In the genomic region with DNA sequence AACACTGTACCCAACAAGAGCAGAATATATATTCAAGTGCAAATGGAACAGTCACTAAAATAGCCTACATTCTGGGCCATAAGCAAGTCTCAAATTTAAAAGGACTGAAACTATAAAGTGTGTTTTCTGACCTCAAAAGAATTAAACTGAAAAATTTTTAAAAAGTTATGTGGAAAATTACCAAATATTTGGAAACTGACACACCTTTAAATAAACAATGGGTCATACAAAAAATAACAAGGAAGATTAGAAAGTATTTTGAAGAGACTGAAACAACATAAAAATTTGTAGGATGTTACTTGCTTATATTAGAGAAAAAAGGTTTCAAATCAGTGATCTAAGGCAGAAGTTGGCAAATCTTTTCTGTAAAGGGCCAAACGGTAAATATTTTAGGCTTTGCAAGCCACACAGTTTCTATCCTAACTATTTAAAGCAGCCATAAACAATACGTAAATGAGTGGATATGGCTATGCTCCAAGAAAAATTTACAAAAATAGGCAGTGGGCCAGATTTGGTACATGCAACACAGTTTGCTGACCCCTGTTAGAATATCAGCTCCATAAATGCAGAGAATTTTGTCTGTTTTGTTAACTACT, we compare ENCODE assay signal across 15 cellular contexts.
DNase-seq lines count a peak whose midpoint lies in the region; ATAC-seq and TF ChIP-seq lines count a peak whose summit lies in the region.
"Had no signal": no experiment of that assay in that cellular context is flagged by ENCODE, and none has a peak within 500 bp of the region (broad histone marks: within the 10 kb centered on the region; RNA-seq: fewer than 3 reads in every experiment).

No MANE protein-coding gene starts in this region.

- ATAC-seq in GM19035 (IDR thresholded peaks at IDR 0.05; ENCODE audit: unreplicated experiment), result no peak

- H3K4me1 ChIP-seq in OCI-LY7 (ENCODE audit: insufficient read depth, low read length, poor library complexity, severe bottlenecking) (no peaks in the 10 kb centered on the region), sigmoid colon (peaks cover 0 to 50% (median 33%) of the 10 kb centered on the region in 4 donors)

- H3K4me2 ChIP-seq in OCI-LY7 (ENCODE audit: low read length), result no peak overlapping the region

- H4K20me1 ChIP-seq in OCI-LY7 (ENCODE audit: insufficient read depth, low read length), result no peaks in the 10 kb centered on the region

- peak overlapping the region; percentile 79 to 83 (median 82) for H3K27ac Mint-ChIP-seq in nephron
- H3K27ac Mint-ChIP-seq: activated naive CD8-positive, alpha-beta T cell had no signal

- H3K4me1 Mint-ChIP-seq in nephron, result peaks cover 78% of the 10 kb centered on the region

- intact Hi-C loops in OCI-LY7 (cut with micrococcal nuclease; ENCODE audit: unreplicated experiment) (no loop called here), sigmoid colon (cut with DNase I) (no loop called here)

- TF ChIP-seq CTCF in choroid plexus epithelial cell (conservative IDR thresholded peaks at IDR 0.05; ENCODE audit: low read depth, low read length) (no peak), nephron (IDR thresholded peaks at IDR 0.05; ENCODE audit: unreplicated experiment in 3 of 3) (no peak), OCI-LY7 (conservative IDR thresholded peaks at IDR 0.05; ENCODE audit: low read length) (no peak), sigmoid colon (IDR thresholded peaks at IDR 0.05) (no peak)

- H3K27ac ChIP-seq in OCI-LY7 (ENCODE audit: low read depth, low read length, poor library complexity, severe bottlenecking), result no peak overlapping the region
- H3K27ac ChIP-seq in sigmoid colon, result peak overlapping the region in 2 of 4 donors; percentile 43 to 47
- H3K27ac ChIP-seq: stomach had no signal

- CTCF ChIA-PET in OCI-LY7 (lab: Charles Lee; ENCODE audit: unreplicated experiment), result no interaction called here

- H3K9me2 ChIP-seq in OCI-LY7 (ENCODE audit: insufficient read depth, low read length), result no peaks in the 10 kb centered on the region

- no TSS peak for BruUV-seq in OCI-LY7 (replicated peaks; lab: Mats Ljungman, UMichigan)

- POLR2A ChIA-PET in OCI-LY7 (lab: Charles Lee), result interaction anchor here (0.7 to 0.9 kb wide), 2 partner anchors 14 to 316 kb away, joined by 3 read pairs; no protein-coding TSS in a partner anchor

- no peaks in the 10 kb centered on the region for H3K9me3 ChIP-seq in OCI-LY7 (ENCODE audit: low read length)
- no peaks in the 10 kb centered on the region for H3K9me3 ChIP-seq in sigmoid colon
- H3K9me3 ChIP-seq: stomach had no signal

- 17 to 59% methylated on average over 2 of the region's 2 CpGs for WGBS in sigmoid colon, 2 donors

- DNase-seq in EH (ENCODE audit: low read depth) (peak; percentile 76), NCI-H446 treated with DMSO at 0.1 percent for 48 hours (lab: John Stamatoyannopoulos, UW) (peak; percentile 35), choroid plexus epithelial cell (ENCODE audit: low read depth) (peak; percentile 93), superior temporal gyrus (ENCODE audit: extremely low spot score) (no peak), OCI-LY7 (ENCODE audit: low spot score) (no peak), sigmoid colon (no peak)
- DNase-seq: Calu3; effector CD8-positive, alpha-beta T cell; GOT3; hippocampal formation; stimulated activated CD4-positive, alpha-beta T cell treated with anti-CD3 and anti-CD28 coated beads, Interleukin-4, amount 100 ng/mL, for 24 hours; stomach had no signal

- H3K27me3 Mint-ChIP-seq in nephron (ENCODE audit: low read depth), result no peaks in the 10 kb centered on the region
- H3K27me3 Mint-ChIP-seq: activated naive CD8-positive, alpha-beta T cell had no signal

- H3K79me2 ChIP-seq in OCI-LY7 (ENCODE audit: insufficient read depth, low read depth, low read length), result no peaks in the 10 kb centered on the region

- H3K36me3 ChIP-seq in OCI-LY7 (ENCODE audit: insufficient read depth, low read length) (peaks cover 41% of the 10 kb centered on the region), sigmoid colon (no peaks in the 10 kb centered on the region)

- no peaks in the 10 kb centered on the region for H3K9me3 Mint-ChIP-seq in nephron

- no peak for TF ChIP-seq EP300 in sigmoid colon (IDR thresholded peaks at IDR 0.05)

- H3K4me3 ChIP-seq in choroid plexus epithelial cell (ENCODE audit: low read depth, low read length), result no peak overlapping the region
- H3K4me3 ChIP-seq in OCI-LY7 (ENCODE audit: low read depth, low read length, poor library complexity, severe bottlenecking), result no peak overlapping the region
- no peak overlapping the region for H3K4me3 ChIP-seq in sigmoid colon
- H3K4me3 ChIP-seq: stomach had no signal

- TF ChIP-seq POLR2A in sigmoid colon (IDR thresholded peaks at IDR 0.05), result no peak

- H2AFZ ChIP-seq in OCI-LY7 (ENCODE audit: low read length), result no peak overlapping the region

- peak overlapping the region in 2 of 3 experiments; percentile 9 to 21 for H3K4me3 Mint-ChIP-seq in nephron
- H3K4me3 Mint-ChIP-seq: activated naive CD8-positive, alpha-beta T cell had no signal

- H3K27me3 ChIP-seq in sigmoid colon, result no peaks in the 10 kb centered on the region
- H3K27me3 ChIP-seq: stomach had no signal

- H3K36me3 Mint-ChIP-seq in nephron (ENCODE audit: low read depth), result peaks cover 8% of the 10 kb centered on the region

Comparison
In these comparisons a context has a peak if more than half of its experiments do, and no peak if none do; other contexts are left out.
1. DNase-seq: peak in EH (single experiment), NCI-H446 treated with DMSO at 0.1 percent for 48 hours (single experiment) and choroid plexus epithelial cell (single experiment); none in superior temporal gyrus (single experiment), OCI-LY7 (single experiment) and sigmoid colon (single experiment).